Comparison of ENCODE assay signal across 10 cellular contexts in genomic region chr5:132238169-132238744, GRCh38. TPM values are rescaled to one million over a fixed set of nuclear protein-coding genes. Genes with fewer than 3 reads are reported as not detected.
A peak's percentile ranks its signal among the peaks of the same experiment; 100 is the strongest.
DNase-seq lines count a peak whose midpoint lies in the region; ATAC-seq, FAIRE-seq and TF ChIP-seq lines count a peak whose summit lies in the region.
"Had no signal": no experiment of that assay in that cellular context is flagged by ENCODE, and none has a peak within 500 bp of the region (broad histone marks: within the 10 kb centered on the region; RNA-seq: fewer than 3 reads in every experiment).

No MANE protein-coding gene starts in this region.

- TF ChIP-seq POLR2A in H1 (IDR thresholded peaks at IDR 0.05; ENCODE audit: control extremely low read depth in 1 of 2, low read depth in 2 of 2, low read length in 2 of 2) = no peak

- H3K4me1 ChIP-seq in H1 (replicated peaks in 1 of 4; ENCODE audit: control insufficient read depth in 3 of 4, insufficient read depth in 4 of 4, low read length in 3 of 4) = no peaks in the 10 kb centered on the region

- no peak overlapping the region for H3K4me3 ChIP-seq in H1 (ENCODE audit: extremely low read depth in 1 of 4, insufficient read depth in 2 of 4, low read depth in 3 of 4, low read length in 4 of 4)
- H3K4me3 ChIP-seq: BLaER1 had no signal

- WGBS in H1 (ENCODE audit: extremely low coverage in 1 of 2, insufficient coverage in 1 of 2, insufficient read length in 1 of 2, insufficient replicate concordance in 2 of 2, low coverage in 1 of 2, low lambda C conversion rate in 2 of 2, missing lambda C conversion rate in 1 of 2), 2 experiments = 29% methylated on average over 1 of the region's 1 CpG; no CpG with 5 or more reads in 1 of the 2 experiments

- H3K36me3 Mint-ChIP-seq in natural killer cell treated with Interleukin-12 subunit alpha and Interleukin-12 subunit beta and Interleukin-15 and Interleukin-18, amount 100 ng/mL, for 72 hours = no peaks in the 10 kb centered on the region

- POLR2A ChIA-PET in H1 (lab: Charles Lee; ENCODE audit: partially characterized antibody) = interaction anchor here (1.4 to 2.4 kb wide), 2 partner anchors 10 to 258 kb away, joined by 3 to 11 read pairs; partner anchors contain the start of gene P4HA2

- no peaks in the 10 kb centered on the region for H3K4me1 Mint-ChIP-seq in natural killer cell treated with Interleukin-12 subunit alpha and Interleukin-12 subunit beta and Interleukin-15 and Interleukin-18, amount 100 ng/mL, for 72 hours (ENCODE audit: low read depth in 2 of 2)

- H3K36me3 ChIP-seq in H1 (ENCODE audit: control insufficient read depth in 2 of 4, insufficient read depth in 4 of 4, low read length in 3 of 4) = no peaks in the 10 kb centered on the region
- H3K36me3 ChIP-seq: BLaER1 had no signal

- ATAC-seq in HG02938 (IDR thresholded peaks at IDR 0.05; ENCODE audit: unreplicated experiment) = peak; percentile 76
- peak; percentile 51 to 77 for ATAC-seq in natural killer cell treated with Interleukin-12 subunit alpha and Interleukin-12 subunit beta and Interleukin-15 and Interleukin-18, amount 100 ng/mL, for 72 hours
- peak; percentile 83 for ATAC-seq in stimulated activated naive CD8-positive, alpha-beta T cell treated with anti-CD3 and anti-CD28 coated beads, Interleukin-15, Interleukin-2, amounts not matched to agents 100 U/mL and 50 U/mL, for 24 hours

- no peak overlapping the region; the same call in 1 of the 2 replicates for H4K8ac ChIP-seq in H1 (ENCODE audit: extremely low read depth, insufficient read depth, low read length)

- H3K18ac ChIP-seq in H1 (ENCODE audit: extremely low read depth, low read length) = no peak overlapping the region

- CTCF ChIA-PET in H1 (lab: Charles Lee; ENCODE audit: partially characterized antibody) = interaction anchor here (0.6 to 5.9 kb wide), 68 partner anchors 10 to 649 kb away, joined by 3 to 96 read pairs (median 6); partner anchors contain the start of genes ACSL6, CSF2, P4HA2 and PDLIM4

- no peak overlapping the region for H4K5ac ChIP-seq in H1 (ENCODE audit: insufficient read length, low read depth, low read length)

- no peak overlapping the region for H2BK20ac ChIP-seq in H1 (ENCODE audit: low read length)

- peaks cover 0 to 3% of the 10 kb centered on the region in 2 experiments; a peak in 1 of 4 replicates for H3K9me3 ChIP-seq in H1 (ENCODE audit: insufficient read depth in 2 of 2, low read depth in 1 of 2, low read length in 1 of 2)

- H4K91ac ChIP-seq in H1 (replicated peaks; ENCODE audit: insufficient read length, low read length) = no peak overlapping the region

- no peaks in the 10 kb centered on the region for H3K23me2 ChIP-seq in H1 (ENCODE audit: low read depth, low read length)

- no peaks in the 10 kb centered on the region for H3K79me2 ChIP-seq in H1 (ENCODE audit: control insufficient read depth in 1 of 2, insufficient read depth in 2 of 2, low read length in 2 of 2)

- no peak for TF ChIP-seq EP300 in H1 (IDR thresholded peaks at IDR 0.05; ENCODE audit: borderline replicate concordance in 1 of 2, low read depth in 2 of 2, low read length in 2 of 2)

- 0 out of 2 replicates have a peak overlapping the region, but pooled peaks have one; percentile 31 for H2BK15ac ChIP-seq in H1 (ENCODE audit: low read length)

- no peak overlapping the region for H3K27ac Mint-ChIP-seq in natural killer cell treated with Interleukin-12 subunit alpha and Interleukin-12 subunit beta and Interleukin-15 and Interleukin-18, amount 100 ng/mL, for 72 hours

- no peak overlapping the region for H3K27ac ChIP-seq in H1 (ENCODE audit: low read depth, low read length)
- H3K27ac ChIP-seq: BLaER1 had no signal

- no peak overlapping the region for H2BK120ac ChIP-seq in H1 (replicated peaks; ENCODE audit: low read depth, low read length)

- H3K4me2 ChIP-seq in H1 (ENCODE audit: insufficient read depth in 1 of 2, low read depth in 2 of 2, low read length in 2 of 2) = no peak overlapping the region
- H3K4me2 ChIP-seq: BLaER1 had no signal

- no peak overlapping the region for H2BK5ac ChIP-seq in H1 (ENCODE audit: low read depth, low read length)

- H3K4ac ChIP-seq in H1 (replicated peaks; ENCODE audit: insufficient read length, low read depth, low read length) = no peak overlapping the region

- peaks cover 0 to 3% of the 10 kb centered on the region in 2 donors for H3K27me3 Mint-ChIP-seq in natural killer cell treated with Interleukin-12 subunit alpha and Interleukin-12 subunit beta and Interleukin-15 and Interleukin-18, amount 100 ng/mL, for 72 hours

- no peak overlapping the region for H3K4me3 Mint-ChIP-seq in natural killer cell treated with Interleukin-12 subunit alpha and Interleukin-12 subunit beta and Interleukin-15 and Interleukin-18, amount 100 ng/mL, for 72 hours

- no peak for FAIRE-seq in H1 (lab: Jason Lieb, UNC)
- FAIRE-seq: islet of Langerhans had no signal

- no peaks in the 10 kb centered on the region for H3K9me3 Mint-ChIP-seq in natural killer cell treated with Interleukin-12 subunit alpha and Interleukin-12 subunit beta and Interleukin-15 and Interleukin-18, amount 100 ng/mL, for 72 hours

- peaks cover 0 to 2% of the 10 kb centered on the region in 2 experiments for H4K20me1 ChIP-seq in H1 (replicated peaks in 1 of 2; ENCODE audit: control insufficient read depth in 1 of 2, insufficient read depth in 2 of 2, low read length in 2 of 2)
- H4K20me1 ChIP-seq: BLaER1 had no signal

- no peak overlapping the region for H2BK12ac ChIP-seq in H1 (ENCODE audit: low read depth, low read length)

- H3K56ac ChIP-seq in H1 (replicated peaks; ENCODE audit: insufficient read length, low read depth, low read length) = no peak overlapping the region

- H2AFZ ChIP-seq in H1 (ENCODE audit: low read length) = no peak overlapping the region

- H3K27me3 ChIP-seq in H1 (replicated peaks in 1 of 4; ENCODE audit: control insufficient read depth in 3 of 4, extremely low read depth in 1 of 4, insufficient read depth in 3 of 4, low read length in 3 of 4) = no peaks in the 10 kb centered on the region
- H3K27me3 ChIP-seq: BLaER1 had no signal

- no peak overlapping the region for H3K9ac ChIP-seq in H1 (replicated peaks in 1 of 4; ENCODE audit: extremely low read depth in 1 of 4, low read depth in 3 of 4, low read length in 3 of 4)
- H3K9ac ChIP-seq: BLaER1 had no signal

- peak; percentile 64 to 85 (median 75) for TF ChIP-seq CTCF in H1 (IDR thresholded peaks at IDR 0.05; ENCODE audit: control extremely low read depth in 1 of 3, insufficient read depth in 1 of 3, low read depth in 1 of 3, low read length in 3 of 3)

- peak; percentile 76 to 83 for TF ChIP-seq RAD21 in H1 (IDR thresholded peaks at IDR 0.05 in 1 of 2, conservative IDR thresholded peaks at IDR 0.05 in 1 of 2; ENCODE audit: low read depth in 2 of 2, low read length in 2 of 2)

- no peak overlapping the region for H3K23ac ChIP-seq in H1 (ENCODE audit: insufficient read length)

- DNase-seq in NCI-H1417 (lab: John Stamatoyannopoulos, UW) = peak; percentile 33 to 56 (median 34)
- DNase-seq in NCI-H1417 treated with DMSO at 0.1 percent for 48 hours (lab: John Stamatoyannopoulos, UW) = no peak
- peak; percentile 56 for DNase-seq in NCI-H748 (lab: John Stamatoyannopoulos, UW; ENCODE audit: unreplicated experiment)
- peak; percentile 54 to 63 for DNase-seq in activated CD8-positive, alpha-beta memory T cell treated with anti-CD3 and anti-CD28 coated beads for 4 hours (ENCODE audit: low read depth in 2 of 2)
- peak in 1 of 2 experiments; percentile 95 for DNase-seq in H1 (ENCODE audit: low read depth in 1 of 2, low spot score in 2 of 2)
- DNase-seq in natural killer cell treated with Interleukin-12 subunit alpha and Interleukin-12 subunit beta and Interleukin-15 and Interleukin-18, amount 100 ng/mL, for 72 hours (ENCODE audit: low spot score) = peak; percentile 72
- DNase-seq in stimulated activated naive CD8-positive, alpha-beta T cell treated with anti-CD3 and anti-CD28 coated beads, Interleukin-15, Interleukin-2, amounts not matched to agents 100 U/mL and 50 U/mL, for 24 hours = peak; percentile 90

- no peak overlapping the region for H3K14ac ChIP-seq in H1 (ENCODE audit: insufficient read length)

- no peaks in the 10 kb centered on the region for H3K79me1 ChIP-seq in H1 (ENCODE audit: low read depth, low read length)

- H2AK5ac ChIP-seq in H1 (ENCODE audit: low read depth, low read length) = no peak overlapping the region

RNA-seq across cellular contexts. Expression of gene P4HA2, which starts 10.6 kb away (rescaled TPM):
- total RNA-seq in H1 (2021; fragmentation: NEBNext Ultra II Directional; extraction: Animal tissue kit (Norgen Biotek cat#: 25700)) = 7.4 and 8.2 TPM in 2 replicates
- polyA plus RNA-seq in H1 (2011; rRNA removed) = 8.9 and 9.3 TPM in 2 replicates
- 11.6 TPM for polyA plus RNA-seq in H1 (2011; cell fraction: cytosol; rRNA removed)
- 13.6 TPM for polyA plus RNA-seq in H1 (2011; cell fraction: nucleus; rRNA removed)
- 8.6 to 11.1 TPM (median 10.7 TPM) in 4 replicates for polyA plus RNA-seq in H1 (2012, experiment 1 of 2)
- 4.2 TPM for polyA plus RNA-seq in H1 (2012, experiment 2 of 2)
- polyA plus RNA-seq in H1 (2013, experiment 1 of 2) = 9.8 TPM
- polyA plus RNA-seq in H1 (2013, experiment 2 of 2) = 9.3 TPM
- polyA minus RNA-seq in H1 (2011; rRNA and poly(A)+ RNA removed) = 14.1 and 18.4 TPM in 2 replicates
- 5.3 TPM for polyA minus RNA-seq in H1 (2011; cell fraction: cytosol; rRNA and poly(A)+ RNA removed)
- 6.9 TPM for polyA minus RNA-seq in H1 (2011; cell fraction: nucleus; rRNA and poly(A)+ RNA removed)
- 10 to 100 TPM in 1 of 2 donors, 1 to 10 TPM in 1; 5.5 to 20.1 TPM for total RNA-seq in natural killer cell treated with Interleukin-12 subunit alpha and Interleukin-12 subunit beta and Interleukin-15 and Interleukin-18, amount 100 ng/mL, for 72 hours

RNA-seq across cellular contexts. Expression of gene PDLIM4, which starts 19.2 kb away (rescaled TPM):
- 8.3 and 10.7 TPM in 2 replicates for total RNA-seq in H1 (2021; fragmentation: NEBNext Ultra II Directional; extraction: Animal tissue kit (Norgen Biotek cat#: 25700))
- 29.1 and 37.7 TPM in 2 replicates for polyA plus RNA-seq in H1 (2011; rRNA removed)
- 21.9 TPM for polyA plus RNA-seq in H1 (2011; cell fraction: cytosol; rRNA removed)
- 23.0 TPM for polyA plus RNA-seq in H1 (2011; cell fraction: nucleus; rRNA removed)
- polyA plus RNA-seq in H1 (2012, experiment 1 of 2) = 7.5 to 15.1 TPM (median 12.4 TPM) in 4 replicates
- polyA plus RNA-seq in H1 (2012, experiment 2 of 2) = 4.6 TPM
- polyA plus RNA-seq in H1 (2013, experiment 1 of 2) = 7.5 TPM
- polyA plus RNA-seq in H1 (2013, experiment 2 of 2) = 7.0 TPM
- 6.6 and 9.8 TPM in 2 replicates for polyA minus RNA-seq in H1 (2011; rRNA and poly(A)+ RNA removed)
- 13.9 TPM for polyA minus RNA-seq in H1 (2011; cell fraction: cytosol; rRNA and poly(A)+ RNA removed)
- 12.8 TPM for polyA minus RNA-seq in H1 (2011; cell fraction: nucleus; rRNA and poly(A)+ RNA removed)
- not detected for total RNA-seq in natural killer cell treated with Interleukin-12 subunit alpha and Interleukin-12 subunit beta and Interleukin-15 and Interleukin-18, amount 100 ng/mL, for 72 hours

RNA-seq across cellular contexts. Expression of gene SLC22A4, which starts 55.9 kb away (rescaled TPM):
- total RNA-seq in H1 (2021; fragmentation: NEBNext Ultra II Directional; extraction: Animal tissue kit (Norgen Biotek cat#: 25700)) = 0.54 and 0.60 TPM in 2 replicates
- polyA plus RNA-seq in H1 (2011; rRNA removed) = 0.31 and 0.45 TPM in 2 replicates
- polyA plus RNA-seq in H1 (2011; cell fraction: cytosol; rRNA removed) = 0.30 TPM
- 0.44 TPM for polyA plus RNA-seq in H1 (2011; cell fraction: nucleus; rRNA removed)
- polyA plus RNA-seq in H1 (2012, experiment 1 of 2) = 0.17 to 0.24 TPM (median 0.19 TPM) in 3 of 4 replicates, not detected in the other
- polyA plus RNA-seq in H1 (2012, experiment 2 of 2) = not detected
- polyA plus RNA-seq in H1 (2013, experiment 1 of 2) = 0.08 TPM
- polyA plus RNA-seq in H1 (2013, experiment 2 of 2) = 0.13 TPM
- polyA minus RNA-seq in H1 (2011; rRNA and poly(A)+ RNA removed) = 0.37 and 0.38 TPM in 2 replicates
- 0.81 TPM for polyA minus RNA-seq in H1 (2011; cell fraction: cytosol; rRNA and poly(A)+ RNA removed)
- polyA minus RNA-seq in H1 (2011; cell fraction: nucleus; rRNA and poly(A)+ RNA removed) = 1.00 TPM
- 1 to 10 TPM in 1 of 2 donors, under 1 TPM in 1; 0.93 to 2.5 TPM for total RNA-seq in natural killer cell treated with Interleukin-12 subunit alpha and Interleukin-12 subunit beta and Interleukin-15 and Interleukin-18, amount 100 ng/mL, for 72 hours
